Comparison of ENCODE assay signal across 17 cellular contexts in the genomic region with DNA sequence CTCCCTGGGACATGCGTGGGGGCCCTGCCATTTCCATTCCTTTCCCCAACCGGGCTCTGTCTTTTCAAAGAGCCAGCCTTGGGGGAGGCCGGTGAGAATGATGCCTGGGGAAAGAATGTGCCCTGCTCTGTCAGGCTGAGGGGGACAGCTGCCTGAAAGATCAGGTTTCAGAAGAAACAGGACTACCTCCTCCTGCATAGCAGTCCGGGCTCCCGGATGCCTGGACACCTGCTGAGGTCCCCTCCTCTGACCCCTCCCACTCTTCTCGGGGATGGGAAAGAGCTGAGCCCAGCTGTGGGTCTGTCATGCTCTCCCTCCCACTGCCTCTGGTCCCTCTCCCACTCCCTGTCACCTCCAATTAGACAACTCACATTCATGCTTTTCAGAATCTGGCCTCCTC. TPM values are rescaled to one million over a fixed set of nuclear protein-coding genes. Genes with fewer than 3 reads are reported as not detected.
DNase-seq lines count a peak whose midpoint lies in the region; ATAC-seq, FAIRE-seq and TF ChIP-seq lines count a peak whose summit lies in the region.
"Had no signal": no experiment of that assay in that cellular context is flagged by ENCODE, and none has a peak within 500 bp of the region (broad histone marks: within the 10 kb centered on the region; RNA-seq: fewer than 3 reads in every experiment).

No MANE protein-coding gene starts in this region.

- no peak overlapping the region for H3K4me3 Mint-ChIP-seq in glutamatergic neuron (ENCODE audit: unreplicated experiment)

- peaks cover 13% of the 10 kb centered on the region for H3K4me1 Mint-ChIP-seq in glutamatergic neuron (ENCODE audit: low read depth, unreplicated experiment)

- no peak for TF ChIP-seq EP300 in HepG2 (IDR thresholded peaks at IDR 0.05; ENCODE audit: low read depth in 2 of 2, low read length in 2 of 2)
- TF ChIP-seq EP300 in HepG2 (CRISPR knock-in tag; IDR thresholded peaks at IDR 0.05; ENCODE audit: borderline replicate concordance): no peak

- WGBS in HepG2 (ENCODE audit: low lambda C conversion rate): 9% methylated on average over 4 of the region's 6 CpGs
- WGBS in right lobe of liver (ENCODE audit: insufficient coverage, low coverage, low lambda C conversion rate, missing lambda C conversion rate): no CpG with 5 or more reads among the region's 6 CpGs
- WGBS in spleen, 5 donors: 61 to 80% (median 73%) methylated on average over 6 of the region's 6 CpGs

- H3K4me3 ChIP-seq in HepG2 (replicated peaks in 1 of 3; ENCODE audit: insufficient read depth in 1 of 3, low read depth in 2 of 3, low read length in 3 of 3) (no peak overlapping the region), right lobe of liver (no peak overlapping the region), spleen (no peak overlapping the region)
- H3K4me3 ChIP-seq: body of pancreas had no signal

- CTCF ChIA-PET in HepG2 (lab: Yijun Ruan, JAX; ENCODE audit: low intra/inter-chr PET ratio, low total read pairs): no interaction called here

- peak; percentile 27 for ATAC-seq in HepG2
- no peak for ATAC-seq in right lobe of liver
- ATAC-seq: body of pancreas, right cardiac atrium had no signal

- H3K27ac ChIP-seq in HepG2 (ENCODE audit: extremely low read length, insufficient read depth, low read length) (no peak overlapping the region), right lobe of liver (no peak overlapping the region), spleen (no peak overlapping the region)
- H3K27ac ChIP-seq: body of pancreas had no signal

- BruUV-seq in HepG2 (replicated peaks; lab: Mats Ljungman, UMichigan): no TSS peak

- no peak overlapping the region for H3K27ac Mint-ChIP-seq in glutamatergic neuron (ENCODE audit: unreplicated experiment)

- no peaks in the 10 kb centered on the region for H3K79me2 ChIP-seq in HepG2 (ENCODE audit: insufficient read depth, low read length)

- peaks cover 1% of the 10 kb centered on the region for H3K9me3 Mint-ChIP-seq in glutamatergic neuron (ENCODE audit: unreplicated experiment)

- no peak overlapping the region for H2AFZ ChIP-seq in HepG2 (ENCODE audit: low read length)

- H3K27me3 ChIP-seq in HepG2 (ENCODE audit: control insufficient read depth in 1 of 2, insufficient read depth in 2 of 2, low read length in 2 of 2) (peaks cover 3 to 13% of the 10 kb centered on the region in 2 experiments; a peak in 3 of 5 replicates), right lobe of liver (no peaks in the 10 kb centered on the region), spleen (replicated peaks in 1 of 7) (peaks cover 0 to 9% (median 0%) of the 10 kb centered on the region in 7 donors)
- H3K27me3 ChIP-seq: body of pancreas had no signal

- H4K20me1 ChIP-seq in HepG2 (ENCODE audit: insufficient read depth, low read length): no peaks in the 10 kb centered on the region

- TF ChIP-seq POLR2A in HepG2 (IDR thresholded peaks at IDR 0.05; ENCODE audit: insufficient read depth in 1 of 2, low read depth in 2 of 2, low read length in 2 of 2) (no peak), right lobe of liver (IDR thresholded peaks at IDR 0.05) (no peak), spleen (IDR thresholded peaks at IDR 0.05) (no peak), erythroblast (IDR thresholded peaks at IDR 0.05; ENCODE audit: low read length) (no peak)

- H3K27me3 Mint-ChIP-seq in glutamatergic neuron (ENCODE audit: unreplicated experiment): peaks cover 13% of the 10 kb centered on the region

- in situ Hi-C loops in HepG2 (cut with HindIII; ENCODE audit: extremely low pct_ligation_motif_present, low pct_unique_long_range_greater_than_20kb): no loop called here

- TF ChIP-seq RAD21 in HepG2 (CRISPR knock-in tag; IDR thresholded peaks at IDR 0.05): no peak

- POLR2A ChIA-PET in HepG2 (lab: Yijun Ruan, JAX): interaction anchor here (4.2 kb wide), 1 partner anchor 10 kb away, joined by 26 read pairs; no protein-coding TSS in a partner anchor

- H3K4me1 ChIP-seq in HepG2 (ENCODE audit: insufficient read depth, low read length): peaks cover 76% of the 10 kb centered on the region
- peaks cover 0 to 7% (median 5%) of the 10 kb centered on the region in 4 donors for H3K4me1 ChIP-seq in right lobe of liver
- H3K4me1 ChIP-seq in spleen: peaks cover 0 to 7% (median 0%) of the 10 kb centered on the region in 6 donors

- H3K36me3 Mint-ChIP-seq in glutamatergic neuron (ENCODE audit: unreplicated experiment): no peaks in the 10 kb centered on the region

- no peak overlapping the region for H3K9ac ChIP-seq in HepG2 (ENCODE audit: insufficient read depth, low read depth, low read length)

- no peak for DNase-seq in HepG2 (ENCODE audit: low spot score)
- DNase-seq in right lobe of liver: no peak
- peak; percentile 62 for DNase-seq in NCI-H2171 treated with DMSO at 0.1 percent for 48 hours (lab: John Stamatoyannopoulos, UW)
- peak; percentile 87 for DNase-seq in ecto neural progenitor cell (ENCODE audit: low spot score)
- peak; percentile 58 for DNase-seq in spleen
- DNase-seq in NOMO-1 (lab: John Stamatoyannopoulos, UW; ENCODE audit: unreplicated experiment in 2 of 2): no peak
- DNase-seq in erythroblast (lab: John Stamatoyannopoulos, UW): no peak
- no peak for DNase-seq in glutamatergic neuron
- DNase-seq: activated CD8-positive, alpha-beta memory T cell treated with anti-CD3 and anti-CD28 coated beads for 24 hours; activated naive CD4-positive, alpha-beta T cell; body of pancreas; effector memory CD4-positive, alpha-beta T cell; foreskin melanocyte; NCI-H187; right cardiac atrium; stimulated activated naive CD4-positive, alpha-beta T cell treated with Interleukin-2 at 50 U/mL for 16 hours had no signal

- H3K36me3 ChIP-seq in HepG2 (replicated peaks in 1 of 2; ENCODE audit: control insufficient read depth in 1 of 2, insufficient read depth in 2 of 2, low read length in 2 of 2) (no peaks in the 10 kb centered on the region), right lobe of liver (no peaks in the 10 kb centered on the region), spleen (no peaks in the 10 kb centered on the region)

- H3K9me3 ChIP-seq in HepG2 (ENCODE audit: low read length) (no peaks in the 10 kb centered on the region), right lobe of liver (no peaks in the 10 kb centered on the region), spleen (no peaks in the 10 kb centered on the region)
- H3K9me3 ChIP-seq: body of pancreas had no signal

- intact Hi-C loops in HepG2 (cut with micrococcal nuclease; ENCODE audit: unreplicated experiment): no loop called here
- intact Hi-C loops in right lobe of liver (cut with DNase I): no loop called here
- intact Hi-C loops in spleen (cut with DNase I; ENCODE audit: low total_unique reads): no loop called here

- no peak for TF ChIP-seq CTCF in HepG2 (CRISPR knock-in tag; IDR thresholded peaks at IDR 0.05)
- no peak for TF ChIP-seq CTCF in right lobe of liver (IDR thresholded peaks at IDR 0.05)
- TF ChIP-seq CTCF in spleen (IDR thresholded peaks at IDR 0.05 in 8 of 11, conservative IDR thresholded peaks at IDR 0.05 in 3 of 11): no peak
- TF ChIP-seq CTCF in glutamatergic neuron (IDR thresholded peaks at IDR 0.05; ENCODE audit: partially characterized antibody, unreplicated experiment): no peak

- FAIRE-seq in HepG2 (lab: Jason Lieb, UNC): no peak
- FAIRE-seq: G401.6 had no signal

- no peak overlapping the region for H3K4me2 ChIP-seq in HepG2 (ENCODE audit: low read depth, low read length)

TF ChIP-seq in HepG2, 621 proteins besides CTCF, POLR2A, EP300 and RAD21:
- no peak for TF ChIP-seq EEA1 (CRISPR knock-in tag; IDR thresholded peaks at IDR 0.05; ENCODE audit: borderline replicate concordance)

RNA-seq across cellular contexts. Expression of a gene that starts 41.8 kb away (rescaled TPM):
- total RNA-seq in HepG2 (2016; rRNA removed; fragmentation: Illumina TruSeq; extraction: Trizol) (8.4 and 12.8 TPM in 2 replicates), right lobe of liver (1 to 10 TPM; 1.8 to 4.1 (median 3.3) TPM), spleen (1 to 10 TPM; 1.8 to 5.3 (median 3.6) TPM), glutamatergic neuron (ENCODE audit: unreplicated experiment) (21.0 TPM)
- 5.5 and 5.6 TPM in 2 replicates for total RNA-seq in HepG2 (2016; cell fraction: cytosol; rRNA removed; fragmentation: Illumina TruSeq; extraction: Trizol; ENCODE audit: low read depth)
- 7.2 and 12.2 TPM in 2 replicates for total RNA-seq in HepG2 (2016; cell fraction: insoluble cytoplasmic fraction; rRNA removed; fragmentation: Illumina TruSeq; extraction: Trizol)
- 8.7 and 10.6 TPM in 2 replicates for total RNA-seq in HepG2 (2016; cell fraction: membrane; rRNA removed; fragmentation: Illumina TruSeq; extraction: Trizol)
- total RNA-seq in HepG2 (2016; cell fraction: nucleus; rRNA removed; fragmentation: Illumina TruSeq; extraction: Trizol): 19.7 and 22.7 TPM in 2 replicates
- polyA plus RNA-seq in HepG2 (2011; rRNA removed) (7.4 and 9.6 TPM in 2 replicates), spleen (under 1 TPM; 0.30 to 0.58 (median 0.45) TPM)
- 5.5 and 6.9 TPM in 2 replicates for polyA plus RNA-seq in HepG2 (2011; cell fraction: cytosol; rRNA removed)
- 10.3 and 11.2 TPM in 2 replicates for polyA plus RNA-seq in HepG2 (2011; cell fraction: nucleus; rRNA removed)
- 9.3 and 10.1 TPM in 2 replicates for polyA plus RNA-seq in HepG2 (2012)
- polyA plus RNA-seq in HepG2 (2016; cell fraction: cytosol; fragmentation: Illumina TruSeq; extraction: Trizol; ENCODE audit: low read depth): 0.72 and 1.7 TPM in 2 replicates
- 3.3 and 4.5 TPM in 2 replicates for polyA plus RNA-seq in HepG2 (2016; cell fraction: insoluble cytoplasmic fraction; fragmentation: Illumina TruSeq; extraction: Trizol; ENCODE audit: low read depth)
- 1.6 and 1.9 TPM in 2 replicates for polyA plus RNA-seq in HepG2 (2016; cell fraction: membrane; fragmentation: Illumina TruSeq; extraction: Trizol; ENCODE audit: low read depth)
- 15.3 and 16.2 TPM in 2 replicates for polyA plus RNA-seq in HepG2 (2016; cell fraction: nucleus; fragmentation: Illumina TruSeq; extraction: Trizol; ENCODE audit: insufficient read depth, low read depth)
- 12.8 and 28.4 TPM in 2 replicates for polyA minus RNA-seq in HepG2 (2011; rRNA and poly(A)+ RNA removed; ENCODE audit: low replicate concordance)
- polyA minus RNA-seq in HepG2 (2011; cell fraction: cytosol; rRNA and poly(A)+ RNA removed): 14.0 and 17.1 TPM in 2 replicates
- polyA minus RNA-seq in HepG2 (2011; cell fraction: nucleus; rRNA and poly(A)+ RNA removed): 27.6 and 31.0 TPM in 2 replicates

Comparison
In these comparisons a context has a peak if more than half of its experiments do, and no peak if none do; other contexts are left out.
1. DNase-seq: peak in NCI-H2171 treated with DMSO at 0.1 percent for 48 hours (single experiment), ecto neural progenitor cell (single experiment) and spleen (single experiment); none in HepG2 (single experiment), right lobe of liver (0 of 3), NOMO-1 (0 of 2), erythroblast (0 of 2) and glutamatergic neuron (single experiment).